25 cellular contexts compared by ENCODE assay signal in genomic region chr9:15160673-15161072, GRCh38.
A peak's percentile ranks its signal among the peaks of the same experiment; 100 is the strongest.
DNase-seq lines count a peak whose midpoint lies in the region; ATAC-seq, FAIRE-seq and TF ChIP-seq lines count a peak whose summit lies in the region.
"Had no signal": no experiment of that assay in that cellular context is flagged by ENCODE, and none has a peak within 500 bp of the region (broad histone marks: within the 10 kb centered on the region; RNA-seq: fewer than 3 reads in every experiment).

No MANE protein-coding gene starts in this region.

- H2AFZ ChIP-seq in astrocyte (ENCODE audit: low read depth, low read length) = no peak overlapping the region

- no peak for ATAC-seq in activated T-cell treated with anti-CD3 and anti-CD28 coated beads, Interleukin-2, amount 50 U/mL, for 72 hours (replicated peaks in 1 of 2)
- ATAC-seq in HG03045 (IDR thresholded peaks at IDR 0.05; ENCODE audit: unreplicated experiment) = no peak
- ATAC-seq: activated CD8-positive, alpha-beta memory T cell treated with anti-CD3 and anti-CD28 coated beads, Interleukin-2, amount 10 ng/mL, durations not matched to agents 7 days and 5 days; activated naive CD4-positive, alpha-beta T cell treated with anti-CD3 and anti-CD28 coated beads, Interleukin-2, amount 50 U/mL, for 72 hours; stimulated activated effector memory CD8-positive, alpha-beta T cell treated with anti-CD3 and anti-CD28 coated beads, Interleukin-12 subunit alpha, Interleukin-12 subunit beta, amount 100 ng/mL, for 72 hours had no signal

- no peak overlapping the region for H4K5ac ChIP-seq in mesendoderm (ENCODE audit: low read length)

- H3K4ac ChIP-seq in mesendoderm (ENCODE audit: low read depth, low read length) = no peak overlapping the region

- H3K36me3 ChIP-seq in astrocyte (ENCODE audit: insufficient read depth, low read length) (no peaks in the 10 kb centered on the region), mesendoderm (ENCODE audit: control insufficient read depth, insufficient read depth, low read length) (no peaks in the 10 kb centered on the region)
- H3K36me3 ChIP-seq: Peyer's patch, sigmoid colon, SJSA1 had no signal

- H3K27ac Mint-ChIP-seq in activated T-cell treated with anti-CD3 and anti-CD28 coated beads, Interleukin-2, amount 50 U/mL, for 72 hours = peak overlapping the region; percentile 69
- no peak overlapping the region for H3K27ac Mint-ChIP-seq in astrocyte (ENCODE audit: unreplicated experiment)
- no peak overlapping the region for H3K27ac Mint-ChIP-seq in activated CD4-positive, alpha-beta memory T cell treated with anti-CD3 and anti-CD28 coated beads, Interleukin-2, amount 10 ng/mL, durations not matched to agents 7 days and 5 days
- H3K27ac Mint-ChIP-seq: activated CD8-positive, alpha-beta memory T cell treated with anti-CD3 and anti-CD28 coated beads, Interleukin-2, amount 10 ng/mL, durations not matched to agents 7 days and 5 days; stimulated activated effector memory CD8-positive, alpha-beta T cell treated with anti-CD3 and anti-CD28 coated beads, Interleukin-12 subunit alpha, Interleukin-12 subunit beta, amount 100 ng/mL, for 72 hours; T-helper 1 cell treated with Interleukin-12 subunit alpha and Interleukin-12 subunit beta and Interleukin-4 antibody, amounts not matched to agents 30 μg/mL and 1 μg/mL, for 36 hours had no signal

- H3K4me1 ChIP-seq in astrocyte (ENCODE audit: insufficient read depth, low read length) (peaks cover 12% of the 10 kb centered on the region), mesendoderm (ENCODE audit: control insufficient read depth, low read depth, low read length) (peaks cover 6% of the 10 kb centered on the region)
- H3K4me1 ChIP-seq: Caco-2, Peyer's patch, SJSA1 had no signal

- no peak overlapping the region for H4K8ac ChIP-seq in mesendoderm (ENCODE audit: low read depth, low read length)

- CTCF ChIA-PET in activated CD4-positive, alpha-beta memory T cell treated with anti-CD3 and anti-CD28 coated beads, Interleukin-2, amount 10 ng/mL, durations not matched to agents 7 days and 5 days (lab: Charles Lee) = no interaction called here

- no peaks in the 10 kb centered on the region for H4K20me1 ChIP-seq in astrocyte (ENCODE audit: insufficient read depth, low read length)

- H3K4me2 ChIP-seq in astrocyte (ENCODE audit: low read length) (no peak overlapping the region), mesendoderm (ENCODE audit: low read length) (no peak overlapping the region)

- H3K56ac ChIP-seq in mesendoderm (ENCODE audit: low read length) = no peak overlapping the region

- no peak for TF ChIP-seq CTCF in astrocyte (IDR thresholded peaks at IDR 0.05; ENCODE audit: insufficient read depth, low read depth, low read length)

- H3K23ac ChIP-seq in mesendoderm (ENCODE audit: low read length) = no peak overlapping the region

- POLR2A ChIA-PET in activated CD4-positive, alpha-beta memory T cell treated with anti-CD3 and anti-CD28 coated beads, Interleukin-2, amount 10 ng/mL, durations not matched to agents 7 days and 5 days (lab: Charles Lee) = no interaction called here

- H2BK120ac ChIP-seq in mesendoderm (ENCODE audit: low read depth, low read length) = no peak overlapping the region

- no peak overlapping the region for H2BK15ac ChIP-seq in mesendoderm (replicated peaks; ENCODE audit: low read depth)

- no peak overlapping the region for H3K4me3 Mint-ChIP-seq in activated T-cell treated with anti-CD3 and anti-CD28 coated beads, Interleukin-2, amount 50 U/mL, for 72 hours
- no peak overlapping the region for H3K4me3 Mint-ChIP-seq in astrocyte (ENCODE audit: unreplicated experiment)
- H3K4me3 Mint-ChIP-seq in activated CD4-positive, alpha-beta memory T cell treated with anti-CD3 and anti-CD28 coated beads, Interleukin-2, amount 10 ng/mL, durations not matched to agents 7 days and 5 days = no peak overlapping the region
- H3K4me3 Mint-ChIP-seq: activated CD8-positive, alpha-beta memory T cell treated with anti-CD3 and anti-CD28 coated beads, Interleukin-2, amount 10 ng/mL, durations not matched to agents 7 days and 5 days; nephron; stimulated activated effector memory CD8-positive, alpha-beta T cell treated with anti-CD3 and anti-CD28 coated beads, Interleukin-12 subunit alpha, Interleukin-12 subunit beta, amount 100 ng/mL, for 72 hours; T-helper 1 cell treated with Interleukin-12 subunit alpha and Interleukin-12 subunit beta and Interleukin-4 antibody, amounts not matched to agents 30 μg/mL and 1 μg/mL, for 36 hours had no signal

- no peak overlapping the region for H3K27ac ChIP-seq in astrocyte (ENCODE audit: low read depth, low read length)
- H3K27ac ChIP-seq in mesendoderm (ENCODE audit: low read depth, low read length) = no peak overlapping the region
- H3K27ac ChIP-seq: 22Rv1, Peyer's patch, sigmoid colon, SJSA1 had no signal

- no peaks in the 10 kb centered on the region for H3K4me1 Mint-ChIP-seq in activated T-cell treated with anti-CD3 and anti-CD28 coated beads, Interleukin-2, amount 50 U/mL, for 72 hours (ENCODE audit: low read depth)
- H3K4me1 Mint-ChIP-seq in astrocyte (ENCODE audit: low read depth, unreplicated experiment) = peaks cover 2% of the 10 kb centered on the region
- no peaks in the 10 kb centered on the region for H3K4me1 Mint-ChIP-seq in activated CD4-positive, alpha-beta memory T cell treated with anti-CD3 and anti-CD28 coated beads, Interleukin-2, amount 10 ng/mL, durations not matched to agents 7 days and 5 days
- H3K4me1 Mint-ChIP-seq: activated CD8-positive, alpha-beta memory T cell treated with anti-CD3 and anti-CD28 coated beads, Interleukin-2, amount 10 ng/mL, durations not matched to agents 7 days and 5 days; stimulated activated effector memory CD8-positive, alpha-beta T cell treated with anti-CD3 and anti-CD28 coated beads, Interleukin-12 subunit alpha, Interleukin-12 subunit beta, amount 100 ng/mL, for 72 hours had no signal

- no peak overlapping the region for H2BK5ac ChIP-seq in mesendoderm (ENCODE audit: low read length)

- H3K4me3 ChIP-seq in astrocyte (ENCODE audit: insufficient read depth, low read depth, low read length) (no peak overlapping the region), mesendoderm (ENCODE audit: low read length) (no peak overlapping the region)
- H3K4me3 ChIP-seq: Peyer's patch, sigmoid colon, SJSA1 had no signal

- FAIRE-seq in astrocyte (lab: Jason Lieb, UNC) = no peak

- H3K79me2 ChIP-seq in astrocyte (ENCODE audit: insufficient read depth, low read length) (no peaks in the 10 kb centered on the region), mesendoderm (ENCODE audit: control insufficient read depth, insufficient read depth, low read length) (no peaks in the 10 kb centered on the region)

- no peaks in the 10 kb centered on the region for H3K9me3 Mint-ChIP-seq in activated T-cell treated with anti-CD3 and anti-CD28 coated beads, Interleukin-2, amount 50 U/mL, for 72 hours
- peaks cover 2% of the 10 kb centered on the region for H3K9me3 Mint-ChIP-seq in astrocyte (ENCODE audit: unreplicated experiment)
- no peaks in the 10 kb centered on the region for H3K9me3 Mint-ChIP-seq in activated CD4-positive, alpha-beta memory T cell treated with anti-CD3 and anti-CD28 coated beads, Interleukin-2, amount 10 ng/mL, durations not matched to agents 7 days and 5 days
- H3K9me3 Mint-ChIP-seq: activated naive CD4-positive, alpha-beta T cell treated with anti-CD3 and anti-CD28 coated beads, Interleukin-2, amount 50 U/mL, for 72 hours; nephron; stimulated activated effector memory CD8-positive, alpha-beta T cell treated with anti-CD3 and anti-CD28 coated beads, Interleukin-12 subunit alpha, Interleukin-12 subunit beta, amount 100 ng/mL, for 72 hours; T-helper 1 cell treated with Interleukin-12 subunit alpha and Interleukin-12 subunit beta and Interleukin-4 antibody, amounts not matched to agents 30 μg/mL and 1 μg/mL, for 36 hours had no signal

- no peak for DNase-seq in activated T-cell treated with anti-CD3 and anti-CD28 coated beads, Interleukin-2, amount 50 U/mL, for 72 hours
- DNase-seq in activated T-cell treated with anti-CD3 and anti-CD28 coated beads for 4 hours = no peak
- peak; percentile 82 for DNase-seq in astrocyte (ENCODE audit: low read depth)
- DNase-seq in glomerular visceral epithelial cell (ENCODE audit: extremely low spot score) = peak; percentile 7
- no peak for DNase-seq in medulla oblongata (ENCODE audit: extremely low spot score)
- DNase-seq in activated CD4-positive, alpha-beta memory T cell treated with anti-CD3 and anti-CD28 coated beads, Interleukin-2, amount 10 ng/mL, durations not matched to agents 7 days and 5 days = no peak
- no peak for DNase-seq in mesendoderm
- DNase-seq: activated CD4-positive, alpha-beta T cell treated with anti-CD3 and anti-CD28 coated beads for 48 hours; activated CD8-positive, alpha-beta memory T cell treated with anti-CD3 and anti-CD28 coated beads, Interleukin-2, amount 10 ng/mL, durations not matched to agents 7 days and 5 days; Caco-2; DND-41; effector memory CD4-positive, alpha-beta T cell; head of caudate nucleus; NCI-H1436 treated with DMSO at 0.1 percent for 48 hours; NCI-H510A treated with DMSO at 0.1 percent for 48 hours; Peyer's patch; posterior cingulate gyrus; sigmoid colon had no signal

- no peak overlapping the region for H3K9ac ChIP-seq in astrocyte (ENCODE audit: low read length)
- no peak overlapping the region for H3K9ac ChIP-seq in mesendoderm (ENCODE audit: low read length)

- no peak overlapping the region for H2AK5ac ChIP-seq in mesendoderm (ENCODE audit: low read length)

- WGBS in mesendoderm (ENCODE audit: extremely low coverage, insufficient coverage, low lambda C conversion rate) = no CpG with 5 or more reads among the region's 1 CpG

- H3K79me1 ChIP-seq in mesendoderm (ENCODE audit: low read length) = no peaks in the 10 kb centered on the region

- no peaks in the 10 kb centered on the region for H3K36me3 Mint-ChIP-seq in activated T-cell treated with anti-CD3 and anti-CD28 coated beads, Interleukin-2, amount 50 U/mL, for 72 hours (ENCODE audit: insufficient read depth in 2 of 2)
- H3K36me3 Mint-ChIP-seq in astrocyte (ENCODE audit: low read depth, unreplicated experiment) = no peaks in the 10 kb centered on the region
- H3K36me3 Mint-ChIP-seq in activated CD4-positive, alpha-beta memory T cell treated with anti-CD3 and anti-CD28 coated beads, Interleukin-2, amount 10 ng/mL, durations not matched to agents 7 days and 5 days (ENCODE audit: low read depth) = no peaks in the 10 kb centered on the region
- H3K36me3 Mint-ChIP-seq: activated naive CD4-positive, alpha-beta T cell treated with anti-CD3 and anti-CD28 coated beads, Interleukin-2, amount 50 U/mL, for 72 hours; stimulated activated effector memory CD8-positive, alpha-beta T cell treated with anti-CD3 and anti-CD28 coated beads, Interleukin-12 subunit alpha, Interleukin-12 subunit beta, amount 100 ng/mL, for 72 hours had no signal

- no peaks in the 10 kb centered on the region for H3K27me3 ChIP-seq in astrocyte (ENCODE audit: insufficient read depth, low read length)
- H3K27me3 ChIP-seq in mesendoderm (ENCODE audit: insufficient read depth, low read length, poor library complexity) = no peaks in the 10 kb centered on the region
- H3K27me3 ChIP-seq: Peyer's patch, sigmoid colon, SJSA1 had no signal

- no peaks in the 10 kb centered on the region for H3K9me3 ChIP-seq in astrocyte (ENCODE audit: insufficient read depth, low read depth, low read length)
- H3K9me3 ChIP-seq: Caco-2, Peyer's patch, sigmoid colon, SJSA1 had no signal

- no peak overlapping the region for H3K18ac ChIP-seq in mesendoderm (ENCODE audit: low read length)

- peaks cover 8% of the 10 kb centered on the region for H3K27me3 Mint-ChIP-seq in activated T-cell treated with anti-CD3 and anti-CD28 coated beads, Interleukin-2, amount 50 U/mL, for 72 hours (ENCODE audit: low read depth)
- H3K27me3 Mint-ChIP-seq in astrocyte (ENCODE audit: low read depth, unreplicated experiment) = no peaks in the 10 kb centered on the region
- H3K27me3 Mint-ChIP-seq in activated CD4-positive, alpha-beta memory T cell treated with anti-CD3 and anti-CD28 coated beads, Interleukin-2, amount 10 ng/mL, durations not matched to agents 7 days and 5 days = peaks cover 5% of the 10 kb centered on the region

Comparison
In these comparisons a context has a peak if more than half of its experiments do, and no peak if none do; other contexts are left out.
1. DNase-seq: peak in astrocyte (single experiment) and glomerular visceral epithelial cell (single experiment); none in activated T-cell treated with anti-CD3 and anti-CD28 coated beads, Interleukin-2, amount 50 U/mL, for 72 hours (0 of 2), activated T-cell treated with anti-CD3 and anti-CD28 coated beads for 4 hours (single experiment), medulla oblongata (single experiment), activated CD4-positive, alpha-beta memory T cell treated with anti-CD3 and anti-CD28 coated beads, Interleukin-2, amount 10 ng/mL, durations not matched to agents 7 days and 5 days (single experiment) and mesendoderm (single experiment).